In the genomic region with DNA sequence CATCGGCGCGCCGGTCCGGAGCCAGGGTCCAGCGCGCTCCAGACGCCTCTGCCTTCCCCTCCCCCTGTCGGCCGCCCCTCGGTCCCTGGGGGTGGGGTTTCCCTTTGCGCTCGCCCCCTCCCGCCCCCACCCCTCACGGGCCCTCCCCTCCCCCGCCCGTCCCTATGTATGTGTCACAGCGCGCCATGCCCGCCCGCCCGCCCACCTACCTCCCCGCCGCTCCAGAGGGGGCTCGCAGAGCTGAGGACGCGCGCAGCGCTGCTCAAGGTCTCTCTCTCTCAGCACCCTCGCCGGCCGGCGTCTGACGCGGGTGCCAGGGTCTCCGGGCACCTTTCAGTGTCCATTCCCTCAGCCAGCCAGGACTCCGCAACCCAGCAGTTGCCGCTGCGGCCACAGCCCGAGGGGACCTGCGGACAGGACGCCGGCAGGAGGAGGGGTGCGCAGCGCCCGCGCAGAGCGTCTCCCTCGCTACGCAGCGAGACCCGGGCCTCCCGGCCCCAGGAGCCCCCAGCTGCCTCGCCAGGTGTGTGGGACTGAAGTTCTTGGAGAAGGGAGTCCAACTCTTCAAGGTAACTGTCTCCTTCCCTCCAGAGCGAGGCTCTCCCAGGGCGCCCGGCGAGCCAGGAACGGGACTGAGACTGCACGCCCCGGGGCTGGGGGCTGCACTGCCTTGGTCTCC, we compare ENCODE assay signal across 13 cellular contexts. TPM values are rescaled to one million over a fixed set of nuclear protein-coding genes. Genes with fewer than 3 reads are reported as not detected.
DNase-seq lines count a peak whose midpoint lies in the region; TF ChIP-seq lines count a peak whose summit lies in the region.
"Had no signal": no experiment of that assay in that cellular context is flagged by ENCODE, and none has a peak within 500 bp of the region (broad histone marks: within the 10 kb centered on the region; RNA-seq: fewer than 3 reads in every experiment).

TSS of gene ACAN (plus strand) at position 196 of the 679 bp plus-strand sequence. CDS start 32,771 bp downstream, outside the sequence.

- WGBS in mesodermal cell (ENCODE audit: insufficient coverage in 2 of 2), 2 experiments, result 1 to 2% methylated on average over 9 to 30 of the region's 61 CpGs

- peaks cover 35% of the 10 kb centered on the region for H3K27me3 Mint-ChIP-seq in MCF 10A (ENCODE audit: insufficient read depth, unreplicated experiment)

- H3K9me3 ChIP-seq in breast epithelium (no peaks in the 10 kb centered on the region), mesodermal cell (ENCODE audit: control insufficient read depth, low read length) (no peaks in the 10 kb centered on the region), tibial artery (no peaks in the 10 kb centered on the region)

- DNase-seq in breast epithelium (ENCODE audit: low spot score in 2 of 2) (no peak), MCF 10A (ENCODE audit: unreplicated experiment) (no peak), astrocyte of the cerebellum (ENCODE audit: low read depth) (no peak), tibial artery (no peak), HuH-7 (ENCODE audit: low spot score) (no peak)
- no peak for DNase-seq in stimulated activated CD8-positive, alpha-beta memory T cell treated with anti-CD3 and anti-CD28 coated beads, Interleukin-4, amount 100 ng/mL, for 48 hours
- no peak for DNase-seq in activated CD8-positive, alpha-beta memory T cell treated with anti-CD3 and anti-CD28 coated beads for 24 hours
- DNase-seq: CD4-positive, CD25-positive, alpha-beta regulatory T cell; NCI-H510A; stimulated activated CD4-positive, alpha-beta T cell treated with anti-CD3 and anti-CD28 coated beads, Interleukin-12 subunit alpha, Interleukin-12 subunit beta, amount 100 ng/mL, for 4 hours had no signal

- TF ChIP-seq POLR2A in breast epithelium (IDR thresholded peaks at IDR 0.05), result no peak

- POLR2A ChIA-PET in MCF 10A (lab: Yijun Ruan, JAX), result no interaction called here

- TF ChIP-seq CTCF in breast epithelium (IDR thresholded peaks at IDR 0.05) (no peak), MCF 10A (IDR thresholded peaks at IDR 0.05; ENCODE audit: unreplicated experiment) (no peak), astrocyte of the cerebellum (IDR thresholded peaks at IDR 0.05; ENCODE audit: low read depth, low read length, missing control alignments) (no peak), tibial artery (IDR thresholded peaks at IDR 0.05) (no peak)

- no peak within 1 kb of the TSS for H3K27ac Mint-ChIP-seq in MCF 10A (ENCODE audit: low read depth, unreplicated experiment)
- H3K27ac Mint-ChIP-seq: activated T-helper 1 cell treated with anti-CD3 and anti-CD28 coated beads, Interleukin-12 subunit alpha, Interleukin-12 subunit beta, Interleukin-2, Interleukin-4 antibody, amounts not matched to agents 30 ng/mL and 10 ng/mL and 1 ng/mL, durations not matched to agents 14 hours and 24 hours and 36 hours; CD4-positive, CD25-positive, alpha-beta regulatory T cell had no signal

- in situ Hi-C loops in astrocyte of the cerebellum (cut with HindIII; ENCODE audit: low sequenced_read_pairs), result no loop called here

- H3K36me3 ChIP-seq in breast epithelium (no peaks in the 10 kb centered on the region), mesodermal cell (ENCODE audit: control insufficient read depth, insufficient read depth, low read length) (no peaks in the 10 kb centered on the region), tibial artery (no peaks in the 10 kb centered on the region)

- H3K4me3 Mint-ChIP-seq in MCF 10A (ENCODE audit: unreplicated experiment), result no peak within 1 kb of the TSS
- H3K4me3 Mint-ChIP-seq: activated T-helper 1 cell treated with anti-CD3 and anti-CD28 coated beads, Interleukin-12 subunit alpha, Interleukin-12 subunit beta, Interleukin-2, Interleukin-4 antibody, amounts not matched to agents 30 ng/mL and 10 ng/mL and 1 ng/mL, durations not matched to agents 14 hours and 24 hours and 36 hours had no signal

- H3K4me3 ChIP-seq in breast epithelium (peak within 1 kb of the TSS in 2 of 3 donors; percentile 11 to 50), astrocyte of the cerebellum (ENCODE audit: low read depth, low read length) (peak within 1 kb of the TSS; percentile 16), mesodermal cell (ENCODE audit: extremely low read depth, insufficient read depth, low read length, poor library complexity, severe bottlenecking) (peak within 1 kb of the TSS; percentile 52), tibial artery (peak within 1 kb of the TSS; percentile 63 to 68)

- intact Hi-C loops in breast epithelium (cut with DNase I; ENCODE audit: low total_unique reads) (no loop called here), MCF 10A (cut with micrococcal nuclease) (loop anchor here (10.0 kb wide), 2 partner anchors 91 to 149 kb away; partner anchors contain the start of gene HAPLN3), tibial artery (cut with DNase I; ENCODE audit: low total_unique reads) (loop anchor here (10.0 kb wide), 1 partner anchor 149 kb away; no protein-coding TSS in a partner anchor)

- H3K27me3 ChIP-seq in breast epithelium (peaks cover 0 to 66% of the 10 kb centered on the region in 2 donors), tibial artery (peaks cover 0 to 11% of the 10 kb centered on the region in 2 donors)

- CTCF ChIA-PET in MCF 10A (lab: Yijun Ruan, JAX), result interaction anchor here (0.5 to 1.8 kb wide), 3 partner anchors 66 to 178 kb away, joined by 3 to 5 read pairs (median 3); no protein-coding TSS in a partner anchor

- H3K27ac ChIP-seq in breast epithelium, result no peak within 1 kb of the TSS
- no peak within 1 kb of the TSS for H3K27ac ChIP-seq in mesodermal cell (ENCODE audit: low read depth, low read length, severe bottlenecking)
- peak within 1 kb of the TSS; percentile 71 to 72 for H3K27ac ChIP-seq in tibial artery

- H3K4me1 ChIP-seq in breast epithelium (no peaks in the 10 kb centered on the region), mesodermal cell (ENCODE audit: control insufficient read depth, insufficient read depth, low read length, poor library complexity, severe bottlenecking) (peaks cover 25% of the 10 kb centered on the region), tibial artery (peaks cover 0 to 55% (median 13%) of the 10 kb centered on the region in 4 donors)

- H3K36me3 Mint-ChIP-seq in MCF 10A (ENCODE audit: insufficient read depth, unreplicated experiment), result peaks cover 7% of the 10 kb centered on the region
- H3K36me3 Mint-ChIP-seq: CD4-positive, CD25-positive, alpha-beta regulatory T cell had no signal

- H3K4me1 Mint-ChIP-seq in MCF 10A (ENCODE audit: insufficient read depth, unreplicated experiment), result peaks cover 12% of the 10 kb centered on the region

- no TSS peak for BruUV-seq in MCF 10A (replicated peaks; lab: Mats Ljungman, UMichigan)

- no peaks in the 10 kb centered on the region for H3K9me3 Mint-ChIP-seq in MCF 10A (ENCODE audit: unreplicated experiment)
- H3K9me3 Mint-ChIP-seq: activated T-helper 1 cell treated with anti-CD3 and anti-CD28 coated beads, Interleukin-12 subunit alpha, Interleukin-12 subunit beta, Interleukin-2, Interleukin-4 antibody, amounts not matched to agents 30 ng/mL and 10 ng/mL and 1 ng/mL, durations not matched to agents 14 hours and 24 hours and 36 hours had no signal

RNA-seq across cellular contexts. Expression of gene ACAN, which starts in this region (rescaled TPM):
- total RNA-seq in breast epithelium, result under 1 TPM in 1 of 3 donors, not detected in 2; under 0.01 TPM
- total RNA-seq in MCF 10A (2022), result not detected in 2 replicates
- 8.4 TPM for polyA plus RNA-seq in mesodermal cell (2013, experiment 1 of 2)
- polyA plus RNA-seq in mesodermal cell (2013, experiment 2 of 2), result 6.1 TPM
- total RNA-seq: activated T-helper 1 cell treated with anti-CD3 and anti-CD28 coated beads, Interleukin-12 subunit alpha, Interleukin-12 subunit beta, Interleukin-2, Interleukin-4 antibody, amounts not matched to agents 30 ng/mL and 10 ng/mL and 1 ng/mL, durations not matched to agents 14 hours and 24 hours and 36 hours; CD4-positive, CD25-positive, alpha-beta regulatory T cell; T-helper 1 cell treated with Interleukin-12 subunit alpha and Interleukin-12 subunit beta and Interleukin-4 antibody, amounts not matched to agents 30 ng/mL and 1 ng/mL, for 36 hours had no signal

Comparison
In these comparisons a context has a peak if more than half of its experiments do, and no peak if none do; other contexts are left out.
1. H3K27ac ChIP-seq: peak in tibial artery (2 of 2); none in breast epithelium (0 of 2) and mesodermal cell (single experiment).
2. Peak in every context shown above with its lines, with median percentiles within 50 percentile points of each other: H3K4me3 ChIP-seq.